In the genomic region with DNA sequence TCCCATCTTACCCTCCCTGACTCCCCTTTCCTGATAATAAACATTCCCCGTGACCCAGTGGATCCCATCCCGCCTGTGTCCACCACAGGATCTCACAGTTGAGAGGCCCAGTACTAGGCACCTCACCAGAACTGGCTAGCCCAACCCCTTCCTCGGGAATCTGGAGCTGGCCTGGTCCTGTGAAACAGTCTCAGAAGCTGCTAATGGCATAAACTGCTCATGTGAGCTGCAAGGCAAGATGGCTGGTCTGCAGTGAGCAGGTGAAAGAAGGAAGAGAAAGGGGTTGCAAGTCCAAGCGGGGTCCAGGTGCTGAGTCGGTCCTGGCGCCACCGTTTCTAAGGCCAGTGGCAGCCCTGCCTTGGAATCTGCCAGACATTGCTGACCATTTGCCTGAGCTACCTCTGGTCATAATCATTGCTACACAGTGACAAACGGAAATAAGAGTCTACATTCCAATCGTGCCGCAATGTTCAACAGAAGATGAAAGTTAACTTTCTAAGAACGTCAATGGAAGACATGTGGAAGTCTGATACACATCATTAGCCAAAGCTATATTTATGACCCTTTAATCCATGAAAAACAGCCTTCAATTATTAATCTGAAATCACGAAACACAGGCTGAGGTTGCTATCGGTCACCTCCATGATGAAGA, we compare ENCODE assay signal across 1 cellular context.
TF ChIP-seq lines count a peak whose summit lies in the region.

No MANE protein-coding gene starts in this region.

TF ChIP-seq in GM23338, 12 proteins besides CTCF, POLR2A, EP300 and RAD21 (continued from another document):
- TF ChIP-seq, protein P1, sequence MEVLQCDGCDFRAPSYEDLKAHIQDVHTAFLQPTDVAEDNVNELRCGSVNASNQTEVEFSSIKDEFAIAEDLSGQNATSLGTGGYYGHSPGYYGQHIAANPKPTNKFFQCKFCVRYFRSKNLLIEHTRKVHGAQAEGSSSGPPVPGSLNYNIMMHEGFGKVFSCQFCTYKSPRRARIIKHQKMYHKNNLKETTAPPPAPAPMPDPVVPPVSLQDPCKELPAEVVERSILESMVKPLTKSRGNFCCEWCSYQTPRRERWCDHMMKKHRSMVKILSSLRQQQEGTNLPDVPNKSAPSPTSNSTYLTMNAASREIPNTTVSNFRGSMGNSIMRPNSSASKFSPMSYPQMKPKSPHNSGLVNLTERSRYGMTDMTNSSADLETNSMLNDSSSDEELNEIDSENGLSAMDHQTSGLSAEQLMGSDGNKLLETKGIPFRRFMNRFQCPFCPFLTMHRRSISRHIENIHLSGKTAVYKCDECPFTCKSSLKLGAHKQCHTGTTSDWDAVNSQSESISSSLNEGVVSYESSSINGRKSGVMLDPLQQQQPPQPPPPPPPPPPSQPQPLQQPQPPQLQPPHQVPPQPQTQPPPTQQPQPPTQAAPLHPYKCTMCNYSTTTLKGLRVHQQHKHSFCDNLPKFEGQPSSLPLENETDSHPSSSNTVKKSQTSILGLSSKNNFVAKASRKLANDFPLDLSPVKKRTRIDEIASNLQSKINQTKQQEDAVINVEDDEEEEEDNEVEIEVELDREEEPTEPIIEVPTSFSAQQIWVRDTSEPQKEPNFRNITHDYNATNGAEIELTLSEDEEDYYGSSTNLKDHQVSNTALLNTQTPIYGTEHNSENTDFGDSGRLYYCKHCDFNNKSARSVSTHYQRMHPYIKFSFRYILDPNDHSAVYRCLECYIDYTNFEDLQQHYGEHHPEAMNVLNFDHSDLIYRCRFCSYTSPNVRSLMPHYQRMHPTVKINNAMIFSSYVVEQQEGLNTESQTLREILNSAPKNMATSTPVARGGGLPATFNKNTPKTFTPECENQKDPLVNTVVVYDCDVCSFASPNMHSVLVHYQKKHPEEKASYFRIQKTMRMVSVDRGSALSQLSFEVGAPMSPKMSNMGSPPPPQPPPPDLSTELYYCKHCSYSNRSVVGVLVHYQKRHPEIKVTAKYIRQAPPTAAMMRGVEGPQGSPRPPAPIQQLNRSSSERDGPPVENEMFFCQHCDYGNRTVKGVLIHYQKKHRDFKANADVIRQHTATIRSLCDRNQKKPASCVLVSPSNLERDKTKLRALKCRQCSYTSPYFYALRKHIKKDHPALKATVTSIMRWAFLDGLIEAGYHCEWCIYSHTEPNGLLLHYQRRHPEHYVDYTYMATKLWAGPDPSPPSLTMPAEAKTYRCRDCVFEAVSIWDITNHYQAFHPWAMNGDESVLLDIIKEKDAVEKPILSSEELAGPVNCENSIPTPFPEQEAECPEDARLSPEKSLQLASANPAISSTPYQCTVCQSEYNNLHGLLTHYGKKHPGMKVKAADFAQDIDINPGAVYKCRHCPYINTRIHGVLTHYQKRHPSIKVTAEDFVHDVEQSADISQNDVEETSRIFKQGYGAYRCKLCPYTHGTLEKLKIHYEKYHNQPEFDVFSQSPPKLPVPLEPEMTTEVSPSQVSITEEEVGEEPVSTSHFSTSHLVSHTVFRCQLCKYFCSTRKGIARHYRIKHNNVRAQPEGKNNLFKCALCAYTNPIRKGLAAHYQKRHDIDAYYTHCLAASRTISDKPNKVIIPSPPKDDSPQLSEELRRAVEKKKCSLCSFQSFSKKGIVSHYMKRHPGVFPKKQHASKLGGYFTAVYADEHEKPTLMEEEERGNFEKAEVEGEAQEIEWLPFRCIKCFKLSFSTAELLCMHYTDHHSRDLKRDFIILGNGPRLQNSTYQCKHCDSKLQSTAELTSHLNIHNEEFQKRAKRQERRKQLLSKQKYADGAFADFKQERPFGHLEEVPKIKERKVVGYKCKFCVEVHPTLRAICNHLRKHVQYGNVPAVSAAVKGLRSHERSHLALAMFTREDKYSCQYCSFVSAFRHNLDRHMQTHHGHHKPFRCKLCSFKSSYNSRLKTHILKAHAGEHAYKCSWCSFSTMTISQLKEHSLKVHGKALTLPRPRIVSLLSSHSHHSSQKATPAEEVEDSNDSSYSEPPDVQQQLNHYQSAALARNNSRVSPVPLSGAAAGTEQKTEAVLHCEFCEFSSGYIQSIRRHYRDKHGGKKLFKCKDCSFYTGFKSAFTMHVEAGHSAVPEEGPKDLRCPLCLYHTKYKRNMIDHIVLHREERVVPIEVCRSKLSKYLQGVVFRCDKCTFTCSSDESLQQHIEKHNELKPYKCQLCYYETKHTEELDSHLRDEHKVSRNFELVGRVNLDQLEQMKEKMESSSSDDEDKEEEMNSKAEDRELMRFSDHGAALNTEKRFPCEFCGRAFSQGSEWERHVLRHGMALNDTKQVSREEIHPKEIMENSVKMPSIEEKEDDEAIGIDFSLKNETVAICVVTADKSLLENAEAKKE (CRISPR knock-in tag; IDR thresholded peaks at IDR 0.05): no peak
- TF ChIP-seq STAT1 (IDR thresholded peaks at IDR 0.05; ENCODE audit: unreplicated experiment) (no peak), POLR2AphosphoS5 (IDR thresholded peaks at IDR 0.05; ENCODE audit: low read depth) (no peak), CREB1 (CRISPR knock-in tag; IDR thresholded peaks at IDR 0.05; ENCODE audit: low read depth) (no peak), EZH2 (IDR thresholded peaks at IDR 0.05; ENCODE audit: low read depth, unreplicated experiment) (no peak), ZNF114 (CRISPR knock-in tag; IDR thresholded peaks at IDR 0.05) (no peak)
